Comparison of ENCODE assay signal across 10 cellular contexts in the genomic region with DNA sequence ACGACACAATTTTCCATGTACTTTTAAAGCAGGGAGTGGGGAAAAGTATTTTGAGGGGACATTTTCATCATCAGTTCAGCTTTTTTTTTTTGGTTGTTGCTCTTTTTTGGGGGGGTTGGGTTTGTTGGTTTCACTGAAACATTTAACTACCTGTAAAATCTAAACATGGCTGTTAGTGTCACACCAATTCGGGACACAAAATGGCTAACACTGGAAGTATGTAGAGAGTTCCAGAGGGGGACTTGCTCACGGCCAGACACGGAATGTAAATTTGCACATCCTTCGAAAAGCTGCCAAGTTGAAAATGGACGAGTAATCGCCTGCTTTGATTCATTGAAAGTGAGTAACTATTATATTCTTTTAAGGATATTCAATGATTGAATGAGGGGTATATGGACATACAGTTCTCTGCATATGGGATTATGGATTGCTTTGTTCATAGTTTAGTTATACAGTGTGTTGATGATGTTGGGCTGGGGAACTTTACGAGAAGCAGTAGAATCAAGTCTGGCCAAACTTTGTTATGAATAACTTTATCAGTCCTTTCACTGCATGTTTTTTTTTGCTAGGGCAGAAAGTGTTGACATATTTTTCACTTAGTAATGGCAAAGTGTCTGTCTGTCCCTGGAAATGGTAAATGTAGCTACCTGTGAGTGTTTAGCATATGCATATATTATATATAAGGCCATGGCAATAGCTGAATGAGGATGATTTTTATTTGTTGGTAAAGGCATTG. TPM values are rescaled to one million over a fixed set of nuclear protein-coding genes. Genes with fewer than 3 reads are reported as not detected.
DNase-seq lines count a peak whose midpoint lies in the region; ATAC-seq and TF ChIP-seq lines count a peak whose summit lies in the region.
"Had no signal": no experiment of that assay in that cellular context is flagged by ENCODE, and none has a peak within 500 bp of the region (broad histone marks: within the 10 kb centered on the region; RNA-seq: fewer than 3 reads in every experiment).

No MANE protein-coding gene starts in this region.

- no peaks in the 10 kb centered on the region for H3K27me3 Mint-ChIP-seq in CD8-positive, alpha-beta T cell (ENCODE audit: low read depth)

- H3K9me2 ChIP-seq in Karpas-422 (replicated peaks; ENCODE audit: insufficient read depth, low read length) = no peaks in the 10 kb centered on the region

- no peak overlapping the region for H3K4me3 ChIP-seq in CD8-positive, alpha-beta T cell (ENCODE audit: low read depth, low read length)
- peak overlapping the region; percentile 66 for H3K4me3 ChIP-seq in Karpas-422 (ENCODE audit: low read length)
- H3K4me3 ChIP-seq in ovary = peak overlapping the region; percentile 39
- H3K4me3 ChIP-seq: cardiac muscle cell had no signal

- intact Hi-C loops in CD8-positive, alpha-beta T cell (cut with DNase I, micrococcal nuclease) = loop anchor here in 1 of 2 experiments (5.0 kb wide), 1 partner anchor 42 kb away; no protein-coding TSS in a partner anchor
- intact Hi-C loops in ovary (cut with DNase I) = no loop called here

- peaks cover 84% of the 10 kb centered on the region for H3K4me1 Mint-ChIP-seq in CD8-positive, alpha-beta T cell (ENCODE audit: low read depth)

- peak overlapping the region; percentile 38 for H3K27ac ChIP-seq in CD8-positive, alpha-beta T cell (ENCODE audit: low read depth, low read length)
- peak overlapping the region; percentile 84 for H3K27ac ChIP-seq in Karpas-422 (ENCODE audit: low read length)
- peak overlapping the region; percentile 83 for H3K27ac ChIP-seq in caudate nucleus (ENCODE audit: low read depth, low read length)
- peak overlapping the region in 1 of 2 donors; percentile 69 for H3K27ac ChIP-seq in ovary

- H4K20me1 ChIP-seq in Karpas-422 (ENCODE audit: insufficient read depth, low read depth, low read length) = no peaks in the 10 kb centered on the region

- H3K27me3 ChIP-seq in CD8-positive, alpha-beta T cell (ENCODE audit: insufficient read depth, low read length) = no peaks in the 10 kb centered on the region
- H3K27me3 ChIP-seq in Karpas-422 (ENCODE audit: low read length) = no peaks in the 10 kb centered on the region
- H3K27me3 ChIP-seq in ovary = no peaks in the 10 kb centered on the region
- H3K27me3 ChIP-seq: cardiac muscle cell had no signal

- no peak overlapping the region for H2AFZ ChIP-seq in Karpas-422 (ENCODE audit: low read length)

- H3K9me3 ChIP-seq in CD8-positive, alpha-beta T cell (ENCODE audit: low read length) = no peaks in the 10 kb centered on the region
- no peaks in the 10 kb centered on the region for H3K9me3 ChIP-seq in Karpas-422 (ENCODE audit: low read length)
- no peaks in the 10 kb centered on the region for H3K9me3 ChIP-seq in ovary

- DNase-seq in CD8-positive, alpha-beta T cell = no peak
- DNase-seq in Karpas-422 = no peak
- DNase-seq in caudate nucleus (lab: John Stamatoyannopoulos, UW) = no peak
- no peak for DNase-seq in ovary
- no peak for DNase-seq in HK-2 (ENCODE audit: unreplicated experiment)
- no peak for DNase-seq in cerebellar nuclear complex (lab: John Stamatoyannopoulos, UW)
- DNase-seq: NCI-H1092 had no signal

- H3K9me3 Mint-ChIP-seq in CD8-positive, alpha-beta T cell = no peaks in the 10 kb centered on the region

- peak overlapping the region; percentile 78 for H3K4me3 Mint-ChIP-seq in CD8-positive, alpha-beta T cell

- peak overlapping the region; percentile 79 for H3K4me2 ChIP-seq in Karpas-422 (ENCODE audit: low read depth, low read length, poor library complexity, severe bottlenecking)

- WGBS in ovary, 3 donors = 16 to 24% (median 16%) methylated on average over 8 of the region's 8 CpGs

- H3K9ac ChIP-seq in Karpas-422 (ENCODE audit: low read length) = peak overlapping the region; percentile 65

- CTCF ChIA-PET in CD8-positive, alpha-beta T cell (lab: Charles Lee) = interaction anchor here (0.9 kb wide), 1 partner anchor 20 kb away, joined by 3 read pairs; no protein-coding TSS in a partner anchor

- TF ChIP-seq POLR2A in ovary (IDR thresholded peaks at IDR 0.05) = no peak

- peaks cover 60% of the 10 kb centered on the region for H3K36me3 Mint-ChIP-seq in CD8-positive, alpha-beta T cell

- H3K4me1 ChIP-seq in CD8-positive, alpha-beta T cell (ENCODE audit: insufficient read depth, low read length) = peaks cover 98% of the 10 kb centered on the region
- H3K4me1 ChIP-seq in Karpas-422 (ENCODE audit: low read length) = peaks cover 99% of the 10 kb centered on the region
- peaks cover 5% of the 10 kb centered on the region for H3K4me1 ChIP-seq in ovary (ENCODE audit: insufficient read depth)

- peaks cover 11% of the 10 kb centered on the region for H3K36me3 ChIP-seq in CD8-positive, alpha-beta T cell (ENCODE audit: insufficient read depth, low read length)
- H3K36me3 ChIP-seq in Karpas-422 (ENCODE audit: insufficient read depth, low read length) = peaks cover 12% of the 10 kb centered on the region; the same call in 1 of the 2 replicates
- H3K36me3 ChIP-seq in ovary = no peaks in the 10 kb centered on the region
- H3K36me3 ChIP-seq: cardiac muscle cell had no signal

- peaks cover 100% of the 10 kb centered on the region for H3K79me2 ChIP-seq in Karpas-422 (ENCODE audit: low read length)

- no peak for ATAC-seq in CD8-positive, alpha-beta T cell
- ATAC-seq in GM18870 (IDR thresholded peaks at IDR 0.05; ENCODE audit: unreplicated experiment) (no peak), GM21526 (IDR thresholded peaks at IDR 0.05; ENCODE audit: low FRiP score, unreplicated experiment) (no peak)

- peak overlapping the region; percentile 92 for H3K27ac Mint-ChIP-seq in CD8-positive, alpha-beta T cell

- TF ChIP-seq CTCF in CD8-positive, alpha-beta T cell (IDR thresholded peaks at IDR 0.05) = no peak
- TF ChIP-seq CTCF in ovary (IDR thresholded peaks at IDR 0.05) = no peak

- TF ChIP-seq EP300 in ovary (IDR thresholded peaks at IDR 0.05) = no peak

- POLR2A ChIA-PET in CD8-positive, alpha-beta T cell (lab: Charles Lee) = interaction anchor here (0.8 to 2.5 kb wide), 7 partner anchors 9 to 122 kb away, joined by 3 to 11 read pairs (median 5); a partner anchor contains a TSS

RNA-seq across cellular contexts. Expression of a gene that starts 31.5 kb away (rescaled TPM):
- 100 to 1,000 TPM; 515 to 529 TPM for total RNA-seq in CD8-positive, alpha-beta T cell
- total RNA-seq in Karpas-422 (2014; rRNA removed; shearing (Covaris generic); ENCODE audit: low replicate concordance) = 172 and 265 TPM in 2 replicates
- total RNA-seq in ovary = 100 to 1,000 TPM; 117 to 152 (median 127) TPM
- polyA plus RNA-seq in ovary = 10 to 100 TPM; 39.7 to 66.1 TPM
